10 cellular contexts compared by ENCODE assay signal in genomic region chr16:10870137-10870776, GRCh38. TPM values are rescaled to one million over a fixed set of nuclear protein-coding genes. Genes with fewer than 3 reads are reported as not detected.
A peak's percentile ranks its signal among the peaks of the same experiment; 100 is the strongest.
DNase-seq lines count a peak whose midpoint lies in the region; ATAC-seq and TF ChIP-seq lines count a peak whose summit lies in the region.
"Had no signal": no experiment of that assay in that cellular context is flagged by ENCODE, and none has a peak within 500 bp of the region (broad histone marks: within the 10 kb centered on the region; RNA-seq: fewer than 3 reads in every experiment).

No MANE protein-coding gene starts in this region.

- DNase-seq in activated CD4-positive, alpha-beta T cell treated with anti-CD3 and anti-CD28 coated beads, Interleukin-2, amount 10 ng/mL, durations not matched to agents 24 days and 14 days = peak; percentile 68
- no peak for DNase-seq in activated CD4-positive, alpha-beta T cell treated with anti-CD3 and anti-CD28 coated beads, Interleukin-2, amount 50 U/mL, for 1 hour
- DNase-seq in HL-60 (ENCODE audit: low read depth in 1 of 2, low spot score in 1 of 2) (no peak), chondrocyte (ENCODE audit: low spot score) (no peak), dermis blood vessel endothelial cell (no peak)
- DNase-seq in activated T-cell treated with anti-CD3 and anti-CD28 coated beads, Interleukin-2, amount 50 U/mL, for 48 hours = peak; percentile 41 to 46
- DNase-seq in stimulated activated naive CD8-positive, alpha-beta T cell treated with anti-CD3 and anti-CD28 coated beads, Interleukin-15, Interleukin-2, amounts not matched to agents 100 U/mL and 50 U/mL, for 24 hours = peak; percentile 33
- DNase-seq in stimulated activated naive CD4-positive, alpha-beta T cell (lab: John Stamatoyannopoulos, UW) = no peak

- H3K4me3 ChIP-seq in HL-60 (replicated peaks; ENCODE audit: insufficient read depth, low read length) = no peak overlapping the region
- H3K4me3 ChIP-seq: psoas muscle had no signal

- TF ChIP-seq CTCF in HL-60 (IDR thresholded peaks at IDR 0.05; ENCODE audit: insufficient read depth, low read length) (no peak), chondrocyte (IDR thresholded peaks at IDR 0.05) (no peak)

- H3K9me3 Mint-ChIP-seq in activated CD4-positive, alpha-beta T cell treated with anti-CD3 and anti-CD28 coated beads, Interleukin-2, amount 10 ng/mL, durations not matched to agents 24 days and 14 days = no peaks in the 10 kb centered on the region
- H3K9me3 Mint-ChIP-seq in chondrocyte (ENCODE audit: low read depth) = no peaks in the 10 kb centered on the region

- H3K4me1 Mint-ChIP-seq in activated CD4-positive, alpha-beta T cell treated with anti-CD3 and anti-CD28 coated beads, Interleukin-2, amount 10 ng/mL, durations not matched to agents 24 days and 14 days = peaks cover 57% of the 10 kb centered on the region
- no peaks in the 10 kb centered on the region for H3K4me1 Mint-ChIP-seq in chondrocyte (ENCODE audit: low read depth)

- H3K27me3 ChIP-seq in HL-60 (ENCODE audit: insufficient read depth, poor library complexity, severe bottlenecking) = no peaks in the 10 kb centered on the region

- H3K36me3 Mint-ChIP-seq in activated CD4-positive, alpha-beta T cell treated with anti-CD3 and anti-CD28 coated beads, Interleukin-2, amount 10 ng/mL, durations not matched to agents 24 days and 14 days (ENCODE audit: low read depth) = no peaks in the 10 kb centered on the region
- no peaks in the 10 kb centered on the region for H3K36me3 Mint-ChIP-seq in chondrocyte (ENCODE audit: low read depth)

- peak; percentile 71 for ATAC-seq in stimulated activated naive CD8-positive, alpha-beta T cell treated with anti-CD3 and anti-CD28 coated beads, Interleukin-15, Interleukin-2, amounts not matched to agents 100 U/mL and 50 U/mL, for 24 hours

- intact Hi-C loops in activated CD4-positive, alpha-beta T cell treated with anti-CD3 and anti-CD28 coated beads, Interleukin-2, amount 10 ng/mL, durations not matched to agents 24 days and 14 days (cut with micrococcal nuclease) = loop anchor here (2.0 kb wide), 2 partner anchors 45 to 125 kb away; no protein-coding TSS in a partner anchor

- H3K4me3 Mint-ChIP-seq in activated CD4-positive, alpha-beta T cell treated with anti-CD3 and anti-CD28 coated beads, Interleukin-2, amount 10 ng/mL, durations not matched to agents 24 days and 14 days = peak overlapping the region; percentile 45
- no peak overlapping the region for H3K4me3 Mint-ChIP-seq in chondrocyte (ENCODE audit: unreplicated experiment)

- peak overlapping the region; percentile 75 for H3K27ac Mint-ChIP-seq in activated CD4-positive, alpha-beta T cell treated with anti-CD3 and anti-CD28 coated beads, Interleukin-2, amount 10 ng/mL, durations not matched to agents 24 days and 14 days
- no peak overlapping the region for H3K27ac Mint-ChIP-seq in chondrocyte (ENCODE audit: unreplicated experiment)

- H3K27me3 Mint-ChIP-seq in activated CD4-positive, alpha-beta T cell treated with anti-CD3 and anti-CD28 coated beads, Interleukin-2, amount 10 ng/mL, durations not matched to agents 24 days and 14 days = peaks cover 20% of the 10 kb centered on the region
- peaks cover 50% of the 10 kb centered on the region for H3K27me3 Mint-ChIP-seq in chondrocyte (ENCODE audit: low read depth)

- H3K27ac ChIP-seq in HL-60 (replicated peaks) = peak overlapping the region; percentile 48

RNA-seq across cellular contexts. Expression of gene CIITA, which starts 6.7 kb away (rescaled TPM):
- total RNA-seq in activated CD4-positive, alpha-beta T cell treated with anti-CD3 and anti-CD28 coated beads, Interleukin-2, amount 10 ng/mL, durations not matched to agents 24 days and 14 days = 5.0 and 6.4 TPM in 2 replicates
- not detected in 3 replicates for total RNA-seq in chondrocyte
- under 0.01 and 0.28 TPM in 2 replicates for total RNA-seq in dermis blood vessel endothelial cell

RNA-seq across cellular contexts. Expression of gene TVP23A, which starts 51.7 kb away (rescaled TPM):
- not detected in 2 replicates for total RNA-seq in activated CD4-positive, alpha-beta T cell treated with anti-CD3 and anti-CD28 coated beads, Interleukin-2, amount 10 ng/mL, durations not matched to agents 24 days and 14 days
- total RNA-seq in chondrocyte = 0.07 TPM in 1 of 3 replicates, not detected in the others
- not detected in 2 replicates for total RNA-seq in dermis blood vessel endothelial cell
- total RNA-seq: dermis microvascular lymphatic vessel endothelial cell had no signal

Comparison
In these comparisons a context has a peak if more than half of its experiments do, and no peak if none do; other contexts are left out.
1. DNase-seq: peak in activated CD4-positive, alpha-beta T cell treated with anti-CD3 and anti-CD28 coated beads, Interleukin-2, amount 10 ng/mL, durations not matched to agents 24 days and 14 days (single experiment), activated T-cell treated with anti-CD3 and anti-CD28 coated beads, Interleukin-2, amount 50 U/mL, for 48 hours (2 of 2) and stimulated activated naive CD8-positive, alpha-beta T cell treated with anti-CD3 and anti-CD28 coated beads, Interleukin-15, Interleukin-2, amounts not matched to agents 100 U/mL and 50 U/mL, for 24 hours (single experiment); none in activated CD4-positive, alpha-beta T cell treated with anti-CD3 and anti-CD28 coated beads, Interleukin-2, amount 50 U/mL, for 1 hour (single experiment), HL-60 (0 of 2), chondrocyte (single experiment), dermis blood vessel endothelial cell (single experiment) and stimulated activated naive CD4-positive, alpha-beta T cell (0 of 6).